8 cellular contexts compared by ENCODE assay signal in the genomic region with DNA sequence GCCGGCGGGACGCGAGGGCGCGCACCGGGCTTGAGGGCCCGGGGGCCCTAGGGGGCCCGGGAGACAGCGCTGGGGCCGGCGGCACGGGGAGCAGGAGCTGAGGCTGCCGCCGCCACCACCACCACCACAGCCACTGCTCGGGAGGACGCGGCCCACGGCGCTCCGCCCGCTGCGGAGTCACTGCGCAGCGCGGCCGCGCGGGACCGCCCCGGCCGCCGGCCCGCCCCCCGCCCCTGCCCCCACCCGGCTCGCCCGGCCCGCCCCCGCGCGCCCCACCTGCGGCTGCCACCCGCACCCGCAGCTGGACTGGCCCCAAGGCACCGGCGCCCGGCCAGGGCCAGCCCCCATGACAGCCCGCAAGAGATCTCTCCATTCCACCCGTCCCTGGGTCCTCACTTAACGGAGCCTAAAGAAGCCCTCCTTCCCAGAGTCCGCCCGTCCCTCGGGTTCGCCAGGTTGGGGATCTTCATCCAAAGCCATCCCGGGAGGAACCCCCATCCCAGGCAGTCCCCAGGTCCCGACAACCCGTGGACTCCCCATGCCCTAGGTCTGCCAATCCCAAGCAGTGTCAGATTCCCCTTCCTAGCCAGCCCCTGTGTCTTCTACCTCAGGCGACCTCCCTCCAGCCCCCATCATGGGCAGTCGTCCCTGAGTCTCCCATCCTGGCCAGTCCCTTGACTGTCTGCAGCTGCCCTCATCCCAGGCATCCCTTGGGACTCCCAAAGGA. TPM values are rescaled to one million over a fixed set of nuclear protein-coding genes. Genes with fewer than 3 reads are reported as not detected.
DNase-seq lines count a peak whose midpoint lies in the region; ATAC-seq and TF ChIP-seq lines count a peak whose summit lies in the region.

No MANE protein-coding gene starts in this region.

- TF ChIP-seq POLR2A in IMR-90 (IDR thresholded peaks at IDR 0.05; ENCODE audit: low read depth, low read length) (no peak), lower leg skin (IDR thresholded peaks at IDR 0.05) (no peak), transverse colon (IDR thresholded peaks at IDR 0.05) (no peak)

- POLR2A ChIA-PET in IMR-90 (lab: Charles Lee; ENCODE audit: unreplicated experiment) = no interaction called here

- H3K23ac ChIP-seq in IMR-90 (ENCODE audit: low read depth, low read length) = no peak overlapping the region

- no TSS peak for BruUV-seq in IMR-90 (replicated peaks; lab: Mats Ljungman, UMichigan)
- no TSS peak for BruUV-seq in mammary epithelial cell (replicated peaks; lab: Mats Ljungman, UMichigan)

- peaks cover 20% of the 10 kb centered on the region for H3K27me3 ChIP-seq in ACC112 (ENCODE audit: insufficient read depth, low read length)
- H3K27me3 ChIP-seq in IMR-90 (ENCODE audit: control insufficient read depth, insufficient read depth, low read length) = peaks cover 64% of the 10 kb centered on the region
- peaks cover 37% of the 10 kb centered on the region for H3K27me3 ChIP-seq in mammary epithelial cell (ENCODE audit: insufficient read depth, low read length)
- H3K27me3 ChIP-seq in transverse colon = peaks cover 30% of the 10 kb centered on the region

- 3% methylated on average over 10 of the region's 60 CpGs; no CpG with 5 or more reads in 1 of the 2 experiments for WGBS in IMR-90 (ENCODE audit: extremely low coverage in 2 of 2, insufficient read length in 1 of 2), 2 experiments
- WGBS in mammary epithelial cell (ENCODE audit: low coverage, missing lambda C conversion rate) = 2% methylated on average over 9 of the region's 60 CpGs
- 0 to 23% methylated on average over 1 to 12 of the region's 60 CpGs for WGBS in lower leg skin, 2 donors
- 18% methylated on average over 9 of the region's 60 CpGs; no CpG with 5 or more reads in 1 of the 2 donors for WGBS in transverse colon (ENCODE audit: low coverage in 1 of 2), 2 donors

- H2BK120ac ChIP-seq in IMR-90 (ENCODE audit: low read depth, low read length) = no peak overlapping the region

- in situ Hi-C loops in IMR-90 (cut with MboI; ENCODE audit: low sequenced_read_pairs) (no loop called here), mammary epithelial cell (cut with MboI; ENCODE audit: low sequenced_read_pairs in 2 of 2) (no loop called here), transverse colon (cut with MboI; ENCODE audit: low pct_ligation_motif_present in 1 of 4, low pct_unique_long_range_greater_than_20kb in 1 of 4, low sequenced_read_pairs in 3 of 4) (loop anchor here in 2 of 4 donors (25.0 kb wide), 2 partner anchors 116 to 166 kb away; a partner anchor contains a TSS)

- H3K4ac ChIP-seq in IMR-90 (ENCODE audit: low read depth, low read length) = no peak overlapping the region

- H4K91ac ChIP-seq in IMR-90 (ENCODE audit: insufficient read depth, low read depth, low read length) = no peak overlapping the region

- H3K79me2 ChIP-seq in ACC112 (ENCODE audit: control insufficient read depth, insufficient read depth, low read length, unreplicated experiment) (no peaks in the 10 kb centered on the region), mammary epithelial cell (ENCODE audit: insufficient read depth, low read length) (no peaks in the 10 kb centered on the region)

- no peak overlapping the region for H2BK5ac ChIP-seq in IMR-90 (ENCODE audit: low read depth, low read length, poor library complexity, severe bottlenecking)

- H2AK5ac ChIP-seq in IMR-90 (ENCODE audit: low read depth, low read length) = no peak overlapping the region

- no peak overlapping the region for H3K4me2 ChIP-seq in IMR-90 (ENCODE audit: low read depth, low read length)
- H3K4me2 ChIP-seq in mammary epithelial cell (ENCODE audit: insufficient read depth, low read depth, low read length) = peak overlapping the region; percentile 84

- no peak overlapping the region for H3K14ac ChIP-seq in IMR-90 (replicated peaks; ENCODE audit: low read depth, low read length)

- H3K79me1 ChIP-seq in IMR-90 (ENCODE audit: low read depth in 1 of 2, low read length in 2 of 2) = no peaks in the 10 kb centered on the region

- H2AK9ac ChIP-seq in IMR-90 (replicated peaks; ENCODE audit: low read depth, low read length, poor library complexity) = peak overlapping the region; percentile 76

- H3K27ac ChIP-seq in ACC112 (ENCODE audit: low read depth, low read length) (no peak overlapping the region), IMR-90 (ENCODE audit: insufficient read depth, low read length) (no peak overlapping the region), mammary epithelial cell (ENCODE audit: insufficient read depth, low read depth, low read length) (no peak overlapping the region), transverse colon (peak overlapping the region in 1 of 4 donors; percentile 5)

- 0 out of 2 replicates have a peak, but pooled peaks cover 3% of the 10 kb centered on the region for H3K9me1 ChIP-seq in IMR-90 (ENCODE audit: insufficient read depth, low read length)

- dilution Hi-C loops in IMR-90 (cut with HindIII; ENCODE audit: low sequenced_read_pairs, unreplicated experiment) (no loop called here), mammary epithelial cell (cut with HindIII; ENCODE audit: low sequenced_read_pairs) (no loop called here)

- no peak overlapping the region for H4K8ac ChIP-seq in IMR-90 (ENCODE audit: low read depth in 2 of 2, low read length in 2 of 2)

- CTCF ChIA-PET in IMR-90 (lab: Yijun Ruan, JAX) (no interaction called here), mammary epithelial cell (lab: Charles Lee; ENCODE audit: low non-redundant PET) (no interaction called here)

- H2BK15ac ChIP-seq in IMR-90 (ENCODE audit: low read depth, low read length) = no peak overlapping the region

- H3K36me3 ChIP-seq in ACC112 (ENCODE audit: insufficient read depth, low read length) (no peaks in the 10 kb centered on the region), IMR-90 (ENCODE audit: control insufficient read depth, insufficient read depth, low read length) (no peaks in the 10 kb centered on the region), mammary epithelial cell (ENCODE audit: insufficient read depth, low read length) (no peaks in the 10 kb centered on the region), transverse colon (no peaks in the 10 kb centered on the region)

- peak overlapping the region; percentile 76 for H3K4me3 ChIP-seq in ACC112 (ENCODE audit: low read depth, low read length)
- H3K4me3 ChIP-seq in IMR-90 (ENCODE audit: insufficient read depth, low read depth, low read length) = peak overlapping the region; percentile 61
- H3K4me3 ChIP-seq in mammary epithelial cell (replicated peaks in 1 of 3; ENCODE audit: insufficient read depth in 1 of 3, low read depth in 2 of 3, low read length in 3 of 3) = peak overlapping the region; percentile 31 to 49 (median 49)
- H3K4me3 ChIP-seq in lower leg skin (ENCODE audit: low read depth, poor library complexity, severe bottlenecking) = peak overlapping the region; percentile 36
- peak overlapping the region; percentile 35 to 59 (median 45) for H3K4me3 ChIP-seq in transverse colon

- H2BK20ac ChIP-seq in IMR-90 (ENCODE audit: low read depth, low read length) = no peak overlapping the region

- H3K56ac ChIP-seq in IMR-90 (ENCODE audit: extremely low read depth, insufficient read depth, low read length) = no peak overlapping the region

- H3K18ac ChIP-seq in IMR-90 (ENCODE audit: low read depth, low read length) = no peak overlapping the region

- TF ChIP-seq CTCF in IMR-90 (conservative IDR thresholded peaks at IDR 0.05; ENCODE audit: low read depth, low read length) (no peak), mammary epithelial cell (conservative IDR thresholded peaks at IDR 0.05 in 1 of 2, IDR thresholded peaks at IDR 0.05 in 1 of 2; ENCODE audit: extremely low read depth in 1 of 2, insufficient read depth in 1 of 2, low read depth in 1 of 2, low read length in 2 of 2) (no peak), lower leg skin (IDR thresholded peaks at IDR 0.05) (no peak), transverse colon (IDR thresholded peaks at IDR 0.05) (no peak)

- ATAC-seq in IMR-90 (ENCODE audit: low read depth) = peak; percentile 69

- H3K4me1 ChIP-seq in ACC112 (ENCODE audit: control insufficient read depth, insufficient read depth, low read length, unreplicated experiment) = no peaks in the 10 kb centered on the region
- H3K4me1 ChIP-seq in IMR-90 (ENCODE audit: control insufficient read depth, insufficient read depth, low read length) = no peaks in the 10 kb centered on the region
- H3K4me1 ChIP-seq in mammary epithelial cell (ENCODE audit: insufficient read depth, low read length) = peaks cover 7% of the 10 kb centered on the region
- H3K4me1 ChIP-seq in transverse colon = peaks cover 0 to 13% (median 10%) of the 10 kb centered on the region in 4 donors

- no peak for TF ChIP-seq EP300 in transverse colon (IDR thresholded peaks at IDR 0.05; ENCODE audit: low read depth)

- H3K9ac ChIP-seq in IMR-90 (ENCODE audit: low read depth, low read length) (no peak overlapping the region), mammary epithelial cell (ENCODE audit: insufficient read depth, low read length) (no peak overlapping the region)

- no peaks in the 10 kb centered on the region for H4K20me1 ChIP-seq in IMR-90 (ENCODE audit: insufficient read depth, low read length)
- H4K20me1 ChIP-seq in mammary epithelial cell (ENCODE audit: insufficient read depth, low read length) = no peaks in the 10 kb centered on the region

- H2AFZ ChIP-seq in ACC112 (ENCODE audit: low read length, unreplicated experiment) (peak overlapping the region; percentile 25), IMR-90 (replicated peaks; ENCODE audit: low read length, poor library complexity) (peak overlapping the region; percentile 89), mammary epithelial cell (ENCODE audit: low read depth, low read length) (peak overlapping the region; percentile 79)

- no peak overlapping the region for H4K5ac ChIP-seq in IMR-90 (ENCODE audit: low read depth, low read length)

- H3K9me3 ChIP-seq in IMR-90 (ENCODE audit: control insufficient read depth, insufficient read depth, low read length) (no peaks in the 10 kb centered on the region), mammary epithelial cell (replicated peaks; ENCODE audit: insufficient read depth, low read length) (no peaks in the 10 kb centered on the region), transverse colon (no peaks in the 10 kb centered on the region)

- TF ChIP-seq RAD21 in IMR-90 (IDR thresholded peaks at IDR 0.05; ENCODE audit: low read length) = no peak

- intact Hi-C loops in IMR-90 (cut with micrococcal nuclease) = loop anchor here (5.0 to 10.0 kb wide), 2 partner anchors 77 to 1406 kb away; no protein-coding TSS in a partner anchor
- intact Hi-C loops in mammary epithelial cell (cut with micrococcal nuclease) = no loop called here
- intact Hi-C loops in lower leg skin (cut with DNase I; ENCODE audit: low total_unique reads) = no loop called here
- intact Hi-C loops in transverse colon (cut with DNase I; ENCODE audit: low total_unique reads) = no loop called here

- DNase-seq in IMR-90 (no peak), mammary epithelial cell (no peak), lower leg skin (ENCODE audit: low spot score in 2 of 2) (no peak), transverse colon (peak; percentile 12), GOT3 (lab: John Stamatoyannopoulos, UW) (no peak)
- DNase-seq in activated CD8-positive, alpha-beta memory T cell treated with anti-CD3 and anti-CD28 coated beads for 24 hours = no peak
- DNase-seq in stimulated activated CD4-positive, alpha-beta T cell treated with anti-CD3 and anti-CD28 coated beads, Interleukin-12 subunit alpha, Interleukin-12 subunit beta, amount 100 ng/mL, for 4 hours = no peak

RNA-seq across cellular contexts. Expression of a gene that starts 40.0 kb away (rescaled TPM):
- total RNA-seq in IMR-90 (2012; rRNA removed) (2.5 and 3.9 TPM in 2 replicates), mammary epithelial cell (10 to 100 TPM; 12.0 to 12.3 TPM), lower leg skin (10 to 100 TPM; 16.3 to 24.2 (median 17.5) TPM), transverse colon (100 to 1,000 TPM in 1 of 4 donors, 10 to 100 TPM in 3; 41.2 to 104 (median 46.3) TPM)
- polyA plus RNA-seq in IMR-90 (2012; rRNA removed) (11.4 and 13.0 TPM in 2 replicates), mammary epithelial cell (4.1 TPM)
- polyA plus RNA-seq in IMR-90 (2012; cell fraction: cytosol; rRNA removed) = 11.5 and 14.2 TPM in 2 replicates
- 17.3 and 23.1 TPM in 2 replicates for polyA plus RNA-seq in IMR-90 (2012; cell fraction: nucleus; rRNA removed; ENCODE audit: low replicate concordance)
- 10.7 TPM for polyA minus RNA-seq in mammary epithelial cell

Comparison
In these comparisons a context has a peak if more than half of its experiments do, and no peak if none do; other contexts are left out.
1. H2AFZ ChIP-seq: peak in every context shown above with its lines; median percentile 89 in IMR-90; 79 in mammary epithelial cell; 25 in ACC112.